Comparison of ENCODE assay signal across 8 cellular contexts in genomic region chr4:168318266-168318895, GRCh38. TPM values are rescaled to one million over a fixed set of nuclear protein-coding genes. Genes with fewer than 3 reads are reported as not detected.
DNase-seq lines count a peak whose midpoint lies in the region; ATAC-seq and TF ChIP-seq lines count a peak whose summit lies in the region.

TSS of gene DDX60 (minus strand) at chr4:168318752. CDS start at chr4:168311259, 7,493 bp downstream.

- H3K4me1 Mint-ChIP-seq in activated T-helper 1 cell treated with anti-CD3 and anti-CD28 coated beads, Interleukin-12 subunit alpha, Interleukin-12 subunit beta, Interleukin-2, Interleukin-4 antibody, amounts not matched to agents 30 ng/mL and 10 ng/mL and 1 ng/mL, durations not matched to agents 14 hours and 24 hours and 36 hours (ENCODE audit: low read depth), result peaks cover 60% of the 10 kb centered on the region
- H3K4me1 Mint-ChIP-seq in naive thymus-derived CD4-positive, alpha-beta T cell, result peaks cover 28 to 69% (median 59%) of the 10 kb centered on the region in 7 donors
- peaks cover 5 to 8% of the 10 kb centered on the region in 2 donors for H3K4me1 Mint-ChIP-seq in stimulated activated naive B cell treated with anti-CD40 and anti-IgM and Interleukin-4, amounts not matched to agents 10 μg/mL and 1 μg/mL and 100 μg/mL, for 72 hours

- H3K9me3 ChIP-seq in OCI-LY7 (ENCODE audit: low read length) (no peaks in the 10 kb centered on the region), fibroblast of lung (ENCODE audit: control insufficient read depth, insufficient read depth, low read depth, low read length) (no peaks in the 10 kb centered on the region)
- no peaks in the 10 kb centered on the region for H3K9me3 ChIP-seq in naive thymus-derived CD4-positive, alpha-beta T cell (ENCODE audit: control insufficient read depth in 2 of 3, low read length in 3 of 3)

- peak within 1 kb of the TSS; percentile 90 for H3K4me3 Mint-ChIP-seq in activated T-helper 1 cell treated with anti-CD3 and anti-CD28 coated beads, Interleukin-12 subunit alpha, Interleukin-12 subunit beta, Interleukin-2, Interleukin-4 antibody, amounts not matched to agents 30 ng/mL and 10 ng/mL and 1 ng/mL, durations not matched to agents 14 hours and 24 hours and 36 hours
- peak within 1 kb of the TSS; percentile 84 to 99 (median 96) for H3K4me3 Mint-ChIP-seq in naive thymus-derived CD4-positive, alpha-beta T cell
- H3K4me3 Mint-ChIP-seq in stimulated activated naive B cell treated with anti-CD40 and anti-IgM and Interleukin-4, amounts not matched to agents 10 μg/mL and 1 μg/mL and 100 μg/mL, for 72 hours, result peak within 1 kb of the TSS; percentile 94 to 98

- CTCF ChIA-PET in OCI-LY7 (lab: Charles Lee; ENCODE audit: unreplicated experiment), result no interaction called here
- CTCF ChIA-PET in naive thymus-derived CD4-positive, alpha-beta T cell (lab: Charles Lee), result no interaction called here

- no TSS peak for BruUV-seq in OCI-LY7 (replicated peaks; lab: Mats Ljungman, UMichigan)

- peak within 1 kb of the TSS; percentile 88 for H3K27ac Mint-ChIP-seq in activated T-helper 1 cell treated with anti-CD3 and anti-CD28 coated beads, Interleukin-12 subunit alpha, Interleukin-12 subunit beta, Interleukin-2, Interleukin-4 antibody, amounts not matched to agents 30 ng/mL and 10 ng/mL and 1 ng/mL, durations not matched to agents 14 hours and 24 hours and 36 hours
- H3K27ac Mint-ChIP-seq in naive thymus-derived CD4-positive, alpha-beta T cell, result peak within 1 kb of the TSS; percentile 96 to 99 (median 99)
- H3K27ac Mint-ChIP-seq in stimulated activated naive B cell treated with anti-CD40 and anti-IgM and Interleukin-4, amounts not matched to agents 10 μg/mL and 1 μg/mL and 100 μg/mL, for 72 hours, result peak within 1 kb of the TSS; percentile 99

- peaks cover 24% of the 10 kb centered on the region for H3K36me3 Mint-ChIP-seq in activated T-helper 1 cell treated with anti-CD3 and anti-CD28 coated beads, Interleukin-12 subunit alpha, Interleukin-12 subunit beta, Interleukin-2, Interleukin-4 antibody, amounts not matched to agents 30 ng/mL and 10 ng/mL and 1 ng/mL, durations not matched to agents 14 hours and 24 hours and 36 hours (ENCODE audit: low read depth)
- H3K36me3 Mint-ChIP-seq in naive thymus-derived CD4-positive, alpha-beta T cell, result peaks cover 0 to 59% (median 11%) of the 10 kb centered on the region in 5 donors
- peaks cover 0 to 3% of the 10 kb centered on the region in 2 donors for H3K36me3 Mint-ChIP-seq in stimulated activated naive B cell treated with anti-CD40 and anti-IgM and Interleukin-4, amounts not matched to agents 10 μg/mL and 1 μg/mL and 100 μg/mL, for 72 hours

- intact Hi-C loops in OCI-LY7 (cut with micrococcal nuclease; ENCODE audit: unreplicated experiment), result no loop called here
- intact Hi-C loops in activated T-helper 1 cell treated with anti-CD3 and anti-CD28 coated beads, Interleukin-12 subunit alpha, Interleukin-12 subunit beta, Interleukin-2, Interleukin-4 antibody, amounts not matched to agents 30 ng/mL and 10 ng/mL and 1 ng/mL, durations not matched to agents 14 hours and 24 hours and 36 hours (cut with micrococcal nuclease), result loop anchor here (1.0 to 10.0 kb wide), 7 partner anchors 163 to 1440 kb away; partner anchors contain the start of genes CBR4 and NEK1
- intact Hi-C loops in naive thymus-derived CD4-positive, alpha-beta T cell (cut with micrococcal nuclease), result loop anchor here (1.0 to 5.0 kb wide), 13 partner anchors 44 to 1709 kb away; partner anchors contain the start of genes DDX60L (in 2 of the 2), MFAP3L (in 2 of the 2), NEK1 (in 2 of the 2) and CBR4 (in 1 of the 2)

- H3K4me2 ChIP-seq in OCI-LY7 (ENCODE audit: low read length) (peak within 1 kb of the TSS; percentile 76), fibroblast of lung (ENCODE audit: extremely low read depth, insufficient read depth, low read length) (peak within 1 kb of the TSS; percentile 67)

- H3K9ac ChIP-seq in fibroblast of lung (ENCODE audit: insufficient read depth, low read length), result peak within 1 kb of the TSS; percentile 98

- H3K27ac ChIP-seq in OCI-LY7 (ENCODE audit: low read depth, low read length, poor library complexity, severe bottlenecking), result no peak within 1 kb of the TSS
- peak within 1 kb of the TSS; percentile 97 for H3K27ac ChIP-seq in fibroblast of lung (ENCODE audit: insufficient read depth, low read length)
- H3K27ac ChIP-seq in naive thymus-derived CD4-positive, alpha-beta T cell (ENCODE audit: low read depth, low read length), result peak within 1 kb of the TSS; percentile 95

- no peaks in the 10 kb centered on the region for H3K9me2 ChIP-seq in OCI-LY7 (ENCODE audit: insufficient read depth, low read length)

- H3K27me3 ChIP-seq in fibroblast of lung (ENCODE audit: control insufficient read depth, insufficient read depth, low read length), result no peaks in the 10 kb centered on the region
- no peaks in the 10 kb centered on the region for H3K27me3 ChIP-seq in naive thymus-derived CD4-positive, alpha-beta T cell (ENCODE audit: control insufficient read depth in 2 of 2, insufficient read depth in 2 of 2, low read length in 2 of 2)

- H2AFZ ChIP-seq in OCI-LY7 (ENCODE audit: low read length) (peak within 1 kb of the TSS; percentile 46; the same call in 1 of the 2 replicates), fibroblast of lung (ENCODE audit: low read length) (peak within 1 kb of the TSS; percentile 94)

- H3K79me2 ChIP-seq in OCI-LY7 (ENCODE audit: insufficient read depth, low read depth, low read length) (no peaks in the 10 kb centered on the region), fibroblast of lung (ENCODE audit: control insufficient read depth, insufficient read depth, low read length) (no peaks in the 10 kb centered on the region)

- TF ChIP-seq CTCF in OCI-LY7 (conservative IDR thresholded peaks at IDR 0.05; ENCODE audit: low read length), result no peak
- TF ChIP-seq CTCF in fibroblast of lung (conservative IDR thresholded peaks at IDR 0.05 in 1 of 2, IDR thresholded peaks at IDR 0.05 in 1 of 2; ENCODE audit: low read depth in 1 of 2, low read length in 2 of 2), result peak; percentile 52 to 57

- H3K4me3 ChIP-seq in OCI-LY7 (ENCODE audit: low read depth, low read length, poor library complexity, severe bottlenecking) (peak within 1 kb of the TSS; percentile 62), fibroblast of lung (replicated peaks in 1 of 4; ENCODE audit: control extremely low read depth in 1 of 4, insufficient read depth in 1 of 4, low read depth in 3 of 4, low read length in 4 of 4) (peak within 1 kb of the TSS; percentile 76 to 93 (median 88))
- H3K4me3 ChIP-seq in naive thymus-derived CD4-positive, alpha-beta T cell (ENCODE audit: low read length), result peak within 1 kb of the TSS; percentile 88

- H3K4me1 ChIP-seq in OCI-LY7 (ENCODE audit: insufficient read depth, low read length, poor library complexity, severe bottlenecking) (peaks cover 6% of the 10 kb centered on the region), fibroblast of lung (ENCODE audit: control insufficient read depth, extremely low read depth, insufficient read depth, low read length) (peaks cover 4% of the 10 kb centered on the region)
- peaks cover 12 to 18% of the 10 kb centered on the region in 2 donors for H3K4me1 ChIP-seq in naive thymus-derived CD4-positive, alpha-beta T cell (ENCODE audit: control insufficient read depth in 2 of 2, insufficient read depth in 2 of 2, low read length in 2 of 2)

- H3K27me3 Mint-ChIP-seq in activated T-helper 1 cell treated with anti-CD3 and anti-CD28 coated beads, Interleukin-12 subunit alpha, Interleukin-12 subunit beta, Interleukin-2, Interleukin-4 antibody, amounts not matched to agents 30 ng/mL and 10 ng/mL and 1 ng/mL, durations not matched to agents 14 hours and 24 hours and 36 hours (ENCODE audit: insufficient read depth), result peaks cover 1% of the 10 kb centered on the region
- H3K27me3 Mint-ChIP-seq in naive thymus-derived CD4-positive, alpha-beta T cell, result no peaks in the 10 kb centered on the region
- H3K27me3 Mint-ChIP-seq in stimulated activated naive B cell treated with anti-CD40 and anti-IgM and Interleukin-4, amounts not matched to agents 10 μg/mL and 1 μg/mL and 100 μg/mL, for 72 hours, result no peaks in the 10 kb centered on the region

- H3K36me3 ChIP-seq in OCI-LY7 (ENCODE audit: insufficient read depth, low read length) (no peaks in the 10 kb centered on the region), fibroblast of lung (ENCODE audit: control insufficient read depth, insufficient read depth, low read length) (no peaks in the 10 kb centered on the region)
- peaks cover 0 to 6% (median 0%) of the 10 kb centered on the region in 3 experiments for H3K36me3 ChIP-seq in naive thymus-derived CD4-positive, alpha-beta T cell (ENCODE audit: control insufficient read depth in 2 of 3, insufficient read depth in 3 of 3, low read length in 3 of 3)

- H4K20me1 ChIP-seq in OCI-LY7 (ENCODE audit: insufficient read depth, low read length) (no peaks in the 10 kb centered on the region), fibroblast of lung (ENCODE audit: control insufficient read depth, extremely low read depth, insufficient read depth, low read length) (no peaks in the 10 kb centered on the region)

- H3K9me3 Mint-ChIP-seq in activated T-helper 1 cell treated with anti-CD3 and anti-CD28 coated beads, Interleukin-12 subunit alpha, Interleukin-12 subunit beta, Interleukin-2, Interleukin-4 antibody, amounts not matched to agents 30 ng/mL and 10 ng/mL and 1 ng/mL, durations not matched to agents 14 hours and 24 hours and 36 hours, result peaks cover 16% of the 10 kb centered on the region
- H3K9me3 Mint-ChIP-seq in naive thymus-derived CD4-positive, alpha-beta T cell, result peaks cover 0 to 14% (median 0%) of the 10 kb centered on the region in 11 donors
- no peaks in the 10 kb centered on the region for H3K9me3 Mint-ChIP-seq in stimulated activated naive B cell treated with anti-CD40 and anti-IgM and Interleukin-4, amounts not matched to agents 10 μg/mL and 1 μg/mL and 100 μg/mL, for 72 hours

- POLR2A ChIA-PET in OCI-LY7 (lab: Charles Lee), result interaction anchor here (0.6 kb wide), 1 partner anchor 1034 kb away, joined by 3 read pairs; no protein-coding TSS in a partner anchor
- POLR2A ChIA-PET in naive thymus-derived CD4-positive, alpha-beta T cell (lab: Charles Lee), result interaction anchor here (1.0 to 2.6 kb wide), 4 partner anchors 9 to 162 kb away, joined by 5 to 16 read pairs (median 6); partner anchors contain the start of gene DDX60L

- DNase-seq in COLO829 (ENCODE audit: low spot score) (peak; percentile 65), HS-27A (ENCODE audit: low read depth) (peak; percentile 9), OCI-LY7 (ENCODE audit: low spot score) (peak; percentile 40), fibroblast of lung (ENCODE audit: low read depth in 2 of 2) (peak; percentile 73 to 85)
- peak; percentile 85 for DNase-seq in activated T-helper 1 cell treated with anti-CD3 and anti-CD28 coated beads, Interleukin-12 subunit alpha, Interleukin-12 subunit beta, Interleukin-2, Interleukin-4 antibody, amounts not matched to agents 30 ng/mL and 10 ng/mL and 1 ng/mL, durations not matched to agents 14 hours and 24 hours and 36 hours (ENCODE audit: low spot score)
- peak; percentile 54 to 89 (median 85) for DNase-seq in naive thymus-derived CD4-positive, alpha-beta T cell
- peak; percentile 71 for DNase-seq in stimulated activated naive B cell treated with anti-CD40 and anti-IgM and Interleukin-4, amounts not matched to agents 10 μg/mL and 1 μg/mL and 100 μg/mL, for 72 hours

- ATAC-seq in GM19467 (IDR thresholded peaks at IDR 0.05; ENCODE audit: unreplicated experiment), result peak; percentile 99
- peak; percentile 95 for ATAC-seq in naive thymus-derived CD4-positive, alpha-beta T cell
- ATAC-seq in stimulated activated naive B cell treated with anti-CD40 and anti-IgM and Interleukin-4, amounts not matched to agents 10 μg/mL and 1 μg/mL and 100 μg/mL, for 72 hours (replicated peaks), result peak; percentile 97 to 98

RNA-seq across cellular contexts. Expression of gene DDX60, which starts in this region (rescaled TPM):
- total RNA-seq in OCI-LY7 (2014; rRNA removed; shearing (Covaris generic)), result not detected in 2 replicates
- total RNA-seq in OCI-LY7 (2022) (not detected in 2 replicates), fibroblast of lung (20.8 and 23.1 TPM in 2 replicates)
- total RNA-seq in activated T-helper 1 cell treated with anti-CD3 and anti-CD28 coated beads, Interleukin-12 subunit alpha, Interleukin-12 subunit beta, Interleukin-2, Interleukin-4 antibody, amounts not matched to agents 30 ng/mL and 10 ng/mL and 1 ng/mL, durations not matched to agents 14 hours and 24 hours and 36 hours, result 10.6 and 15.2 TPM in 2 replicates
- polyA plus RNA-seq in fibroblast of lung, result 9.3 and 12.9 TPM in 2 replicates
- polyA plus RNA-seq in fibroblast of lung (2012), result 4.9 and 5.4 TPM in 2 replicates
- 1.3 TPM in 2 replicates for polyA minus RNA-seq in fibroblast of lung (ENCODE audit: low replicate concordance)
- total RNA-seq in naive thymus-derived CD4-positive, alpha-beta T cell, result 100 to 1,000 TPM in 1 of 5 experiments, 10 to 100 TPM in 4; 15.8 to 121 (median 29.0) TPM
- 10 to 100 TPM; 19.0 to 35.6 TPM for polyA plus RNA-seq in naive thymus-derived CD4-positive, alpha-beta T cell

Comparison
In these comparisons a context has a peak if more than half of its experiments do, and no peak if none do; other contexts are left out.
1. RNA of gene DDX60 (total RNA-seq): 15.8 to 121 TPM in naive thymus-derived CD4-positive, alpha-beta T cell, 20.8 to 23.1 TPM in fibroblast of lung and 10.6 to 15.2 TPM in activated T-helper 1 cell treated with anti-CD3 and anti-CD28 coated beads, Interleukin-12 subunit alpha, Interleukin-12 subunit beta, Interleukin-2, Interleukin-4 antibody, amounts not matched to agents 30 ng/mL and 10 ng/mL and 1 ng/mL, durations not matched to agents 14 hours and 24 hours and 36 hours; not detected in OCI-LY7; every median in the first group is over 10 times any median in the second.
2. Peak in DNase-seq, H3K4me3 ChIP-seq and H3K4me2 ChIP-seq in OCI-LY7; RNA of the gene not detected or under 1 TPM.
3. DNase-seq: peak in every context shown above with its lines; median percentile 85 in activated T-helper 1 cell treated with anti-CD3 and anti-CD28 coated beads, Interleukin-12 subunit alpha, Interleukin-12 subunit beta, Interleukin-2, Interleukin-4 antibody, amounts not matched to agents 30 ng/mL and 10 ng/mL and 1 ng/mL, durations not matched to agents 14 hours and 24 hours and 36 hours; 85 in naive thymus-derived CD4-positive, alpha-beta T cell; 79 in fibroblast of lung; 71 in stimulated activated naive B cell treated with anti-CD40 and anti-IgM and Interleukin-4, amounts not matched to agents 10 μg/mL and 1 μg/mL and 100 μg/mL, for 72 hours; 65 in COLO829; 40 in OCI-LY7; 9 in HS-27A.
4. Peak in every context shown above with its lines, with median percentiles within 50 percentile points of each other: ATAC-seq, H3K4me3 ChIP-seq, H3K27ac Mint-ChIP-seq and H3K4me3 Mint-ChIP-seq.